ENCODE assay signal across 1 cellular context in the genomic region with DNA sequence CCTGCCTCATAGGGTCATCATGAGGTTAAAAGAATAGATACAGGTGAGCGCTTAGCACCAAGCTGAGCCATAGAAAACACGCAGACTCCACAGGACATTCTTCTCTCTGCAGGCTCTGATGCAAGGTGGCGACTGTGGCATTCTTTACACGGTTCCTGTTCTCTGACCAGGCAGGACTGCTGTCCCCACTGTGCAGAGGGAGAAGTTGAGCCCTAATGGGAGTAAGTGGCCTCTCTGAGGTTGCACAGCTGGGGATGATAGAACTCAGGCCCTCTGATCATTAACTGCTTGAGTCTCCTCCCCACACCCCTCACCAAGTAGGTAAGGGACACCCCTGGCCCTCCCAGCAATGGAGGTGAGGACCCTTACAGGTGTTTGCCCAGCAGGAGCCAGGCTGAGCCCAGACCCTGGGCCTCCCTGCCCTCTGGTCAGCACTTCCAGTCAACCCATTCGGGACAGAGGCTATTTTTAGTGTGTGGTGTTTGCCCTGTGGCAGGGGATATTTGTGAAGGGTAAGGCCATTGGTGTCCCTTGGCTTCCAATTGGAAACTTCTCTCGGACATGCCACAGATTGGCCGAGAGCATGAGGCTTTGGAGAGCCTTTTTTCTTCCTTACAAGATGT.
TF ChIP-seq lines count a peak whose summit lies in the region.

No MANE protein-coding gene starts in this region.

TF ChIP-seq in IMR-90, 13 proteins besides CTCF, POLR2A, EP300 and RAD21 (continued from another document):
- no peak for TF ChIP-seq NFE2L2 (IDR thresholded peaks at IDR 0.05; ENCODE audit: low read depth, low read length)
- no peak for TF ChIP-seq RFX5 (IDR thresholded peaks at IDR 0.05; ENCODE audit: low read depth, low read length)
- no peak for TF ChIP-seq CEBPB (IDR thresholded peaks at IDR 0.05; ENCODE audit: low read depth, low read length)
- no peak for TF ChIP-seq MAFK (IDR thresholded peaks at IDR 0.05; ENCODE audit: low read depth, low read length)
- TF ChIP-seq SMC3 (IDR thresholded peaks at IDR 0.05; ENCODE audit: low read depth, low read length): no peak
- no peak for TF ChIP-seq BHLHE40 (IDR thresholded peaks at IDR 0.05; ENCODE audit: low read depth, low read length)
TF ChIP-seq in IMR-90: peak in this region for 0.
